Comparison of ENCODE assay signal across 1 cellular context in genomic region chr22:36424901-36425579, GRCh38.
TF ChIP-seq lines count a peak whose summit lies in the region.

No MANE protein-coding gene starts in this region.

TF ChIP-seq in WTC11, 78 proteins besides CTCF, POLR2A, EP300 and RAD21:
- no peak for TF ChIP-seq ZSCAN18 (CRISPR knock-in tag; IDR thresholded peaks at IDR 0.05)
- TF ChIP-seq ZNF121 (CRISPR knock-in tag; IDR thresholded peaks at IDR 0.05) = 0 out of 2 replicates have a peak, but pooled peaks have one; percentile 29
- no peak for TF ChIP-seq USF2 (CRISPR knock-in tag; IDR thresholded peaks at IDR 0.05)
TF ChIP-seq in WTC11: peak in this region for 1.
